Comparison of ENCODE assay signal across 1 cellular context in genomic region chr18:11669948-11670275, GRCh38.
TF ChIP-seq lines count a peak whose summit lies in the region.

No MANE protein-coding gene starts in this region.

TF ChIP-seq in WTC11, 78 proteins besides CTCF, POLR2A, EP300 and RAD21 (continued from another document):
- no peak for TF ChIP-seq GTF2I (CRISPR knock-in tag; conservative IDR thresholded peaks at IDR 0.05)
- TF ChIP-seq AR (CRISPR knock-in tag; IDR thresholded peaks at IDR 0.05) = no peak
TF ChIP-seq in WTC11: peak in this region for 1.
